ENCODE assay signal across 1 cellular context in the genomic region with DNA sequence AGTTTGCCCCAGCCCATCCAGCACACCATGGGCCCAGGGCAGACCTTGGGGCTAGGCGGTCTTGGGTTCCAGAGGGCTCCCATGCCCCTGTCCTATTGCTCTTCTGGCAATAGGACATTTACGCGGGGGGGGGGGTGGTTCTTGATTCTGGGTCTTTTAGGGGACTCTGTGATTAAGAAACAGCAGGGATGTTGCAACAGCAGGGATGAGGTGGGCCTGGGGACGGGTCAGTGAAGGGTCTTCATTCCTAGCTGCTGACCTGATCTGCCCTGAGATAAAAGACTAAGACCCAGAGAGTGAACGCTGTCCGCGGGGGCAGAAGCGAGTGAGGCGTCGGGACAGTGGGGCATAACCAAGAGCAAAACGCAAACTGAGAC.
TF ChIP-seq lines count a peak whose summit lies in the region.

No MANE protein-coding gene starts in this region.

TF ChIP-seq in IMR-90, 13 proteins besides CTCF, POLR2A, EP300 and RAD21 (continued from another document):
- no peak for TF ChIP-seq MAZ (IDR thresholded peaks at IDR 0.05; ENCODE audit: borderline replicate concordance, low read depth, low read length)
